Comparison of ENCODE assay signal across 25 cellular contexts in genomic region chr20:37473249-37474000, GRCh38. TPM values are rescaled to one million over a fixed set of nuclear protein-coding genes. Genes with fewer than 3 reads are reported as not detected.
A peak's percentile ranks its signal among the peaks of the same experiment; 100 is the strongest.
DNase-seq lines count a peak whose midpoint lies in the region; ATAC-seq and TF ChIP-seq lines count a peak whose summit lies in the region.
"Had no signal": no experiment of that assay in that cellular context is flagged by ENCODE, and none has a peak within 500 bp of the region (broad histone marks: within the 10 kb centered on the region; RNA-seq: fewer than 3 reads in every experiment).

No MANE protein-coding gene starts in this region.

- H3K4me3 ChIP-seq in endodermal cell (ENCODE audit: low read length) (no peak overlapping the region), neuronal stem cell (ENCODE audit: low read length in 2 of 2) (no peak overlapping the region)
- H3K4me3 ChIP-seq: BLaER1, GM12878, HAP-1, K562 had no signal

- no peak overlapping the region for H2BK5ac ChIP-seq in neuronal stem cell (ENCODE audit: low read length)

- DNase-seq in COLO668 (lab: John Stamatoyannopoulos, UW; ENCODE audit: unreplicated experiment), result peak; percentile 74
- DNase-seq in RPMI8226, result peak; percentile 54
- peak; percentile 32 for DNase-seq in endodermal cell
- DNase-seq in neuronal stem cell (ENCODE audit: low spot score), result no peak
- DNase-seq in Calu3, result no peak
- DNase-seq: 8988T; CD4-positive, alpha-beta memory T cell; DMS 273 treated with DMSO at 0.1 percent for 48 hours; DMS53; DND-41; EL; IMR-90 had no signal

- H2AK5ac ChIP-seq in neuronal stem cell (ENCODE audit: low read depth, low read length), result peak overlapping the region; percentile 81

- H2BK15ac ChIP-seq in neuronal stem cell (ENCODE audit: low read length), result peak overlapping the region; percentile 27

- H3K9ac ChIP-seq in endodermal cell (ENCODE audit: extremely low read depth, low read length, poor library complexity, severe bottlenecking), result no peak overlapping the region
- H3K9ac ChIP-seq in neuronal stem cell (ENCODE audit: low read depth, low read length, poor library complexity), result no peak overlapping the region
- H3K9ac ChIP-seq: BLaER1 had no signal

- no peak overlapping the region for H3K4me3 Mint-ChIP-seq in endodermal cell
- H3K4me3 Mint-ChIP-seq in Calu3 (ENCODE audit: low read depth, unreplicated experiment), result no peak overlapping the region
- H3K4me3 Mint-ChIP-seq: CD14-positive monocyte; CD4-positive, alpha-beta memory T cell had no signal

- no peaks in the 10 kb centered on the region for H3K9me3 ChIP-seq in endodermal cell (ENCODE audit: control insufficient read depth, low read length)
- no peaks in the 10 kb centered on the region for H3K9me3 ChIP-seq in neuronal stem cell (replicated peaks in 1 of 2; ENCODE audit: control insufficient read depth in 2 of 2, insufficient read depth in 1 of 2, low read depth in 1 of 2, low read length in 2 of 2)
- H3K9me3 ChIP-seq: BLaER1, HAP-1 had no signal

- H3K27me3 ChIP-seq in endodermal cell (ENCODE audit: control insufficient read depth, insufficient read depth, low read length, poor library complexity, severe bottlenecking) (no peaks in the 10 kb centered on the region), neuronal stem cell (ENCODE audit: control insufficient read depth in 3 of 3, insufficient read depth in 3 of 3, low read depth in 1 of 3, low read length in 3 of 3) (peaks cover 0 to under 1% (median 0%) of the 10 kb centered on the region in 3 experiments)
- H3K27me3 ChIP-seq: BLaER1 had no signal

- no peak for TF ChIP-seq CTCF in endodermal cell (conservative IDR thresholded peaks at IDR 0.05)
- TF ChIP-seq CTCF in Calu3 (IDR thresholded peaks at IDR 0.05; ENCODE audit: unreplicated experiment), result no peak

- no peak overlapping the region for H4K8ac ChIP-seq in neuronal stem cell (ENCODE audit: low read depth, low read length)

- H2AFZ ChIP-seq in neuronal stem cell (ENCODE audit: low read length), result no peak overlapping the region

- no peak overlapping the region for H3K23ac ChIP-seq in neuronal stem cell (ENCODE audit: low read depth, low read length, poor library complexity)

- H2BK12ac ChIP-seq in neuronal stem cell (ENCODE audit: low read length), result no peak overlapping the region

- no peaks in the 10 kb centered on the region for H3K4me1 Mint-ChIP-seq in endodermal cell
- H3K4me1 Mint-ChIP-seq in Calu3 (ENCODE audit: low read depth, unreplicated experiment), result no peaks in the 10 kb centered on the region
- H3K4me1 Mint-ChIP-seq: CD4-positive, alpha-beta memory T cell had no signal

- H3K27ac Mint-ChIP-seq in endodermal cell (no peak overlapping the region), Calu3 (ENCODE audit: unreplicated experiment) (no peak overlapping the region)
- H3K27ac Mint-ChIP-seq: CD14-positive monocyte; CD4-positive, alpha-beta memory T cell had no signal

- no peak overlapping the region for H3K4me2 ChIP-seq in neuronal stem cell (ENCODE audit: insufficient read depth, low read length, poor library complexity, severe bottlenecking)
- H3K4me2 ChIP-seq: BLaER1 had no signal

- ATAC-seq in GM18867 (IDR thresholded peaks at IDR 0.05; ENCODE audit: unreplicated experiment), result no peak
- ATAC-seq in HG03108 (IDR thresholded peaks at IDR 0.05; ENCODE audit: unreplicated experiment), result no peak
- no peak for ATAC-seq in HG03139 (IDR thresholded peaks at IDR 0.05; ENCODE audit: unreplicated experiment)
- ATAC-seq: GM12878, K562 had no signal

- H3K79me1 ChIP-seq in neuronal stem cell (ENCODE audit: low read depth, low read length), result no peaks in the 10 kb centered on the region

- CTCF ChIA-PET in Calu3 (lab: Charles Lee), result no interaction called here

- H3K36me3 Mint-ChIP-seq in endodermal cell (ENCODE audit: low read depth) (no peaks in the 10 kb centered on the region), Calu3 (ENCODE audit: insufficient read depth, unreplicated experiment) (no peaks in the 10 kb centered on the region)
- H3K36me3 Mint-ChIP-seq: CD14-positive monocyte; CD4-positive, alpha-beta memory T cell had no signal

- no peak overlapping the region for H4K91ac ChIP-seq in neuronal stem cell (ENCODE audit: low read depth, low read length, poor library complexity)

- 78 to 93% methylated on average over 8 to 11 of the region's 11 CpGs for WGBS in endodermal cell (ENCODE audit: insufficient coverage in 1 of 2, insufficient read length in 1 of 2), 2 experiments
- no CpG with 5 or more reads among the region's 11 CpGs for WGBS in neuronal stem cell (ENCODE audit: extremely low coverage in 2 of 2, insufficient read length in 2 of 2, insufficient replicate concordance in 1 of 2), 2 donors

- peak overlapping the region; percentile 34 for H3K18ac ChIP-seq in neuronal stem cell (ENCODE audit: low read length)

- BruUV-seq in Calu3 (replicated peaks; lab: Mats Ljungman, UMichigan), result no TSS peak

- peaks cover 1% of the 10 kb centered on the region for H3K27me3 Mint-ChIP-seq in endodermal cell (ENCODE audit: insufficient read depth)
- peaks cover 93% of the 10 kb centered on the region for H3K27me3 Mint-ChIP-seq in Calu3 (ENCODE audit: unreplicated experiment)

- H3K4me1 ChIP-seq in endodermal cell (ENCODE audit: control insufficient read depth, insufficient read depth, low read length) (no peaks in the 10 kb centered on the region), neuronal stem cell (ENCODE audit: control insufficient read depth in 2 of 2, insufficient read depth in 1 of 2, low read depth in 1 of 2, low read length in 2 of 2) (peaks cover 0 to 14% of the 10 kb centered on the region in 2 donors)
- H3K4me1 ChIP-seq: HAP-1 had no signal

- H3K36me3 ChIP-seq in endodermal cell (ENCODE audit: control insufficient read depth, insufficient read depth, low read length), result no peaks in the 10 kb centered on the region
- H3K36me3 ChIP-seq in neuronal stem cell (replicated peaks in 1 of 2; ENCODE audit: control insufficient read depth in 2 of 2, insufficient read depth in 2 of 2, low read length in 2 of 2), result no peaks in the 10 kb centered on the region
- H3K36me3 ChIP-seq: BLaER1, HAP-1 had no signal

- intact Hi-C loops in Calu3 (cut with micrococcal nuclease; ENCODE audit: unreplicated experiment), result no loop called here

- H3K9me3 Mint-ChIP-seq in endodermal cell (no peaks in the 10 kb centered on the region), Calu3 (ENCODE audit: low read depth, unreplicated experiment) (no peaks in the 10 kb centered on the region)

- H2BK120ac ChIP-seq in neuronal stem cell (ENCODE audit: low read depth, low read length), result no peak overlapping the region

- H3K14ac ChIP-seq in neuronal stem cell (ENCODE audit: low read length), result peak overlapping the region; percentile 67

- H3K27ac ChIP-seq in endodermal cell (ENCODE audit: low read depth, low read length) (no peak overlapping the region), neuronal stem cell (replicated peaks; ENCODE audit: low read length) (no peak overlapping the region)
- H3K27ac ChIP-seq: BLaER1, HL-60 had no signal

- H3K4ac ChIP-seq in neuronal stem cell (ENCODE audit: low read length), result no peak overlapping the region

RNA-seq across cellular contexts. Expression of gene NNAT, which starts 47.6 kb away (rescaled TPM):
- total RNA-seq in endodermal cell (10 to 100 TPM; 16.8 to 27.3 TPM), Calu3 (2022) (not detected in 2 replicates)
- 413 TPM for polyA plus RNA-seq in endodermal cell (2013, experiment 1 of 2)
- polyA plus RNA-seq in endodermal cell (2013, experiment 2 of 2), result 384 TPM
- polyA plus RNA-seq in neuronal stem cell (2013, experiment 1 of 2), result 549 TPM
- 523 TPM for polyA plus RNA-seq in neuronal stem cell (2013, experiment 2 of 2)
- total RNA-seq: A673; CD4-positive, alpha-beta memory T cell; G401; GM12878; H4; HT1080 had no signal
- polyA plus RNA-seq: CD14-positive monocyte; CD4-positive, alpha-beta memory T cell; K562 had no signal

RNA-seq across cellular contexts. Expression of gene BLCAP, which starts 54.3 kb away (rescaled TPM):
- total RNA-seq in endodermal cell (10 to 100 TPM; 32.5 to 56.5 TPM), Calu3 (2022) (90.4 and 114 TPM in 2 replicates)
- 51.9 TPM for polyA plus RNA-seq in endodermal cell (2013, experiment 1 of 2)
- 45.0 TPM for polyA plus RNA-seq in endodermal cell (2013, experiment 2 of 2)
- polyA plus RNA-seq in neuronal stem cell (2013, experiment 1 of 2), result 49.1 TPM
- polyA plus RNA-seq in neuronal stem cell (2013, experiment 2 of 2), result 48.5 TPM

Comparison
In these comparisons a context has a peak if more than half of its experiments do, and no peak if none do; other contexts are left out.
1. DNase-seq: peak in COLO668 (single experiment), RPMI8226 (single experiment) and endodermal cell (single experiment); none in neuronal stem cell (single experiment) and Calu3 (single experiment).
2. RNA of gene NNAT, which starts 47.6 kb away (total RNA-seq): 16.8 to 27.3 TPM in endodermal cell; not detected in Calu3; every median in the first group is over 10 times any median in the second.